14 cellular contexts compared by ENCODE assay signal in genomic region chr2:61460168-61460567, GRCh38. TPM values are rescaled to one million over a fixed set of nuclear protein-coding genes. Genes with fewer than 3 reads are reported as not detected.
A peak's percentile ranks its signal among the peaks of the same experiment; 100 is the strongest.
DNase-seq lines count a peak whose midpoint lies in the region; ATAC-seq and TF ChIP-seq lines count a peak whose summit lies in the region.
"Had no signal": no experiment of that assay in that cellular context is flagged by ENCODE, and none has a peak within 500 bp of the region (broad histone marks: within the 10 kb centered on the region; RNA-seq: fewer than 3 reads in every experiment).

No MANE protein-coding gene starts in this region.

- ATAC-seq in gastrocnemius medialis (peak; percentile 51 to 71), GM18520 (IDR thresholded peaks at IDR 0.05; ENCODE audit: unreplicated experiment) (no peak)
- ATAC-seq: stimulated activated memory B cell treated with anti-CD40 and anti-IgM and Interleukin-4, amounts not matched to agents 10 μg/mL and 1 μg/mL and 100 μg/mL, for 72 hours had no signal

- peak; percentile 90 for DNase-seq in GM23248
- DNase-seq in SK-N-SH = no peak
- DNase-seq in fibroblast of gingiva (ENCODE audit: low read depth) = peak; percentile 85
- no peak for DNase-seq in gastrocnemius medialis
- no peak for DNase-seq in DMS 273 (lab: John Stamatoyannopoulos, UW; ENCODE audit: unreplicated experiment)
- DNase-seq in esophagus squamous epithelium (lab: John Stamatoyannopoulos, UW) = no peak
- no peak for DNase-seq in activated T-helper 2 cell treated with anti-CD3 and anti-CD28 coated beads, Interferon-gamma antibody, Interleukin-2, Interleukin-4, amounts not matched to agents 10 μg/mL and 5 μg/mL and 100 μg/mL, durations not matched to agents 14 hours and 24 hours and 36 hours (ENCODE audit: low spot score)
- DNase-seq: activated gamma-delta T cell treated with Interleukin-2 at 50 U/mL for 16 hours, Karpas-422, midbrain, NCI-H69, T1000 had no signal

- TF ChIP-seq EP300 in SK-N-SH (IDR thresholded peaks at IDR 0.05; ENCODE audit: borderline replicate concordance in 1 of 2, low read depth in 1 of 2, low read length in 1 of 2) = peak in 1 of 2 experiments; percentile 14; a peak in 1 of 4 replicates

- H3K36me3 Mint-ChIP-seq in activated T-helper 2 cell treated with anti-CD3 and anti-CD28 coated beads, Interferon-gamma antibody, Interleukin-2, Interleukin-4, amounts not matched to agents 10 μg/mL and 5 μg/mL and 100 μg/mL, durations not matched to agents 14 hours and 24 hours and 36 hours (ENCODE audit: low read depth) = peaks cover 19% of the 10 kb centered on the region

- intact Hi-C loops in gastrocnemius medialis (cut with DNase I; ENCODE audit: low total_unique reads) = no loop called here
- intact Hi-C loops in esophagus squamous epithelium (cut with DNase I) = no loop called here
- intact Hi-C loops in activated T-helper 2 cell treated with anti-CD3 and anti-CD28 coated beads, Interferon-gamma antibody, Interleukin-2, Interleukin-4, amounts not matched to agents 10 μg/mL and 5 μg/mL and 100 μg/mL, durations not matched to agents 14 hours and 24 hours and 36 hours (cut with micrococcal nuclease) = no loop called here

- H3K9me3 ChIP-seq in GM23248 (ENCODE audit: low read depth) = no peaks in the 10 kb centered on the region
- no peaks in the 10 kb centered on the region for H3K9me3 ChIP-seq in SK-N-SH
- no peaks in the 10 kb centered on the region for H3K9me3 ChIP-seq in gastrocnemius medialis
- no peaks in the 10 kb centered on the region for H3K9me3 ChIP-seq in esophagus squamous epithelium

- no peaks in the 10 kb centered on the region for H3K36me3 ChIP-seq in GM23248 (ENCODE audit: low read depth)
- H3K36me3 ChIP-seq in SK-N-SH (replicated peaks in 1 of 2; ENCODE audit: control insufficient read depth in 1 of 2, insufficient read depth in 2 of 2, low read length in 1 of 2) = peaks cover 0 to 9% of the 10 kb centered on the region in 2 experiments
- H3K36me3 ChIP-seq in gastrocnemius medialis = no peaks in the 10 kb centered on the region
- H3K36me3 ChIP-seq in esophagus squamous epithelium = peaks cover 0 to 6% (median 0%) of the 10 kb centered on the region in 3 donors

- no peak for TF ChIP-seq POLR2A in gastrocnemius medialis (IDR thresholded peaks at IDR 0.05)
- no peak for TF ChIP-seq POLR2A in esophagus squamous epithelium (IDR thresholded peaks at IDR 0.05)

- no peak for TF ChIP-seq RAD21 in SK-N-SH (IDR thresholded peaks at IDR 0.05; ENCODE audit: low read length)

- no peaks in the 10 kb centered on the region for H3K9me3 Mint-ChIP-seq in activated T-helper 2 cell treated with anti-CD3 and anti-CD28 coated beads, Interferon-gamma antibody, Interleukin-2, Interleukin-4, amounts not matched to agents 10 μg/mL and 5 μg/mL and 100 μg/mL, durations not matched to agents 14 hours and 24 hours and 36 hours
- H3K9me3 Mint-ChIP-seq: stimulated activated memory B cell treated with anti-CD40 and anti-IgM and Interleukin-4, amounts not matched to agents 10 μg/mL and 1 μg/mL and 100 μg/mL, for 72 hours had no signal

- H3K9ac ChIP-seq in GM23248 (peak overlapping the region; percentile 52), SK-N-SH (no peak overlapping the region; the same call in 1 of the 2 replicates)

- H3K4me2 ChIP-seq in GM23248 (ENCODE audit: unreplicated experiment) (peak overlapping the region; percentile 39), SK-N-SH (peak overlapping the region; percentile 41)

- H3K4me3 Mint-ChIP-seq in activated T-helper 2 cell treated with anti-CD3 and anti-CD28 coated beads, Interferon-gamma antibody, Interleukin-2, Interleukin-4, amounts not matched to agents 10 μg/mL and 5 μg/mL and 100 μg/mL, durations not matched to agents 14 hours and 24 hours and 36 hours (ENCODE audit: low read depth) = no peak overlapping the region
- H3K4me3 Mint-ChIP-seq: stimulated activated memory B cell treated with anti-CD40 and anti-IgM and Interleukin-4, amounts not matched to agents 10 μg/mL and 1 μg/mL and 100 μg/mL, for 72 hours had no signal

- H3K9me2 ChIP-seq in GM23248 (ENCODE audit: insufficient read depth) = no peaks in the 10 kb centered on the region
- no peaks in the 10 kb centered on the region for H3K9me2 ChIP-seq in SK-N-SH

- 0 out of 2 replicates have a peak, but pooled peaks cover 10% of the 10 kb centered on the region for H3F3A ChIP-seq in GM23248 (ENCODE audit: insufficient read depth)
- peaks cover 21% of the 10 kb centered on the region for H3F3A ChIP-seq in SK-N-SH (replicated peaks; ENCODE audit: insufficient read depth)

- H3K27ac Mint-ChIP-seq in activated T-helper 2 cell treated with anti-CD3 and anti-CD28 coated beads, Interferon-gamma antibody, Interleukin-2, Interleukin-4, amounts not matched to agents 10 μg/mL and 5 μg/mL and 100 μg/mL, durations not matched to agents 14 hours and 24 hours and 36 hours = no peak overlapping the region
- H3K27ac Mint-ChIP-seq: stimulated activated memory B cell treated with anti-CD40 and anti-IgM and Interleukin-4, amounts not matched to agents 10 μg/mL and 1 μg/mL and 100 μg/mL, for 72 hours had no signal

- H2AFZ ChIP-seq in GM23248 = 0 out of 2 replicates have a peak overlapping the region, but pooled peaks have one; percentile 30
- H2AFZ ChIP-seq in SK-N-SH (ENCODE audit: low read depth) = 0 out of 2 replicates have a peak overlapping the region, but pooled peaks have one; percentile 12

- H3K27me3 ChIP-seq in GM23248 (replicated peaks; ENCODE audit: insufficient read depth) (no peaks in the 10 kb centered on the region), SK-N-SH (ENCODE audit: insufficient read depth) (no peaks in the 10 kb centered on the region), gastrocnemius medialis (no peaks in the 10 kb centered on the region), esophagus squamous epithelium (no peaks in the 10 kb centered on the region)

- H3K27ac ChIP-seq in GM23248 (peak overlapping the region; percentile 83), SK-N-SH (ENCODE audit: low read depth in 2 of 2, low read length in 1 of 2) (peak overlapping the region in 1 of 2 experiments; percentile 77; a peak in 2 of 4 replicates), gastrocnemius medialis (peak overlapping the region; percentile 35 to 80 (median 60)), esophagus squamous epithelium (peak overlapping the region in 2 of 4 donors; percentile 24 to 36)

- no peak overlapping the region for H3K4me3 ChIP-seq in GM23248
- no peak overlapping the region for H3K4me3 ChIP-seq in SK-N-SH (ENCODE audit: low read depth in 2 of 2, low read length in 1 of 2)
- no peak overlapping the region for H3K4me3 ChIP-seq in gastrocnemius medialis
- H3K4me3 ChIP-seq in esophagus squamous epithelium = no peak overlapping the region

- no peaks in the 10 kb centered on the region for H3K27me3 Mint-ChIP-seq in activated T-helper 2 cell treated with anti-CD3 and anti-CD28 coated beads, Interferon-gamma antibody, Interleukin-2, Interleukin-4, amounts not matched to agents 10 μg/mL and 5 μg/mL and 100 μg/mL, durations not matched to agents 14 hours and 24 hours and 36 hours (ENCODE audit: low read depth)
- H3K27me3 Mint-ChIP-seq: stimulated activated memory B cell treated with anti-CD40 and anti-IgM and Interleukin-4, amounts not matched to agents 10 μg/mL and 1 μg/mL and 100 μg/mL, for 72 hours had no signal

- H4K20me1 ChIP-seq in GM23248 (ENCODE audit: insufficient read depth) (peaks cover 8% of the 10 kb centered on the region; the same call in 1 of the 2 replicates), SK-N-SH (ENCODE audit: insufficient read depth) (peaks cover 67% of the 10 kb centered on the region)

- no peak for TF ChIP-seq CTCF in SK-N-SH (IDR thresholded peaks at IDR 0.05)
- no peak for TF ChIP-seq CTCF in gastrocnemius medialis (IDR thresholded peaks at IDR 0.05 in 4 of 5, conservative IDR thresholded peaks at IDR 0.05 in 1 of 5)
- TF ChIP-seq CTCF in esophagus squamous epithelium (IDR thresholded peaks at IDR 0.05) = no peak

- CTCF ChIA-PET in SK-N-SH (lab: Yijun Ruan, JAX) = no interaction called here

- POLR2A ChIA-PET in SK-N-SH (lab: Yijun Ruan, JAX) = no interaction called here

- H3K4me1 ChIP-seq in GM23248 (ENCODE audit: insufficient read depth) (peaks cover 16% of the 10 kb centered on the region), SK-N-SH (ENCODE audit: control insufficient read depth in 1 of 2, insufficient read depth in 2 of 2, low read depth in 1 of 2, low read length in 1 of 2) (peaks cover 0 to 18% of the 10 kb centered on the region in 2 experiments; a peak in 1 of 4 replicates), gastrocnemius medialis (peaks cover 44 to 58% of the 10 kb centered on the region in 2 donors), esophagus squamous epithelium (peaks cover 0 to 78% (median 15%) of the 10 kb centered on the region in 3 donors)

- in situ Hi-C loops in GM23248 (cut with MboI) = no loop called here
- in situ Hi-C loops in gastrocnemius medialis (cut with MboI; ENCODE audit: low sequenced_read_pairs in 4 of 4) = no loop called here

- H3K79me2 ChIP-seq in GM23248 (ENCODE audit: insufficient read depth) = peaks cover 100% of the 10 kb centered on the region
- peaks cover 100% of the 10 kb centered on the region for H3K79me2 ChIP-seq in SK-N-SH (ENCODE audit: insufficient read depth)

- H3K4me1 Mint-ChIP-seq in activated T-helper 2 cell treated with anti-CD3 and anti-CD28 coated beads, Interferon-gamma antibody, Interleukin-2, Interleukin-4, amounts not matched to agents 10 μg/mL and 5 μg/mL and 100 μg/mL, durations not matched to agents 14 hours and 24 hours and 36 hours (ENCODE audit: low read depth) = peaks cover 33% of the 10 kb centered on the region

- WGBS in GM23248 (ENCODE audit: low coverage in 1 of 2, low lambda C conversion rate in 2 of 2, missing lambda C conversion rate in 2 of 2), 2 experiments = 14% methylated on average over 4 of the region's 4 CpGs
- WGBS in SK-N-SH (ENCODE audit: low lambda C conversion rate) = 18% methylated on average over 4 of the region's 4 CpGs
- 38 to 44% methylated on average over 4 of the region's 4 CpGs for WGBS in esophagus squamous epithelium, 2 donors

TF ChIP-seq in SK-N-SH, 30 proteins besides CTCF, POLR2A, EP300 and RAD21 (continues in another document):
- TF ChIP-seq SMC3 (IDR thresholded peaks at IDR 0.05; ENCODE audit: low read depth, low read length) = no peak

RNA-seq across cellular contexts. Expression of gene USP34, which starts 10.7 kb away (rescaled TPM):
- 77.6 and 90.5 TPM in 2 replicates for total RNA-seq in GM23248 (2014; rRNA removed; shearing (Covaris generic))
- polyA plus RNA-seq in GM23248 (2016; fragmentation: Nextera tagmentation; extraction: Ambion mirVana) = 27.1 and 34.5 TPM in 2 replicates
- 31.4 and 40.5 TPM in 2 replicates for polyA plus RNA-seq in SK-N-SH (2012; rRNA removed)
- 35.3 and 43.2 TPM in 2 replicates for polyA plus RNA-seq in SK-N-SH (2012; cell fraction: cytosol; rRNA removed)
- 61.1 and 110 TPM in 2 replicates for polyA plus RNA-seq in SK-N-SH (2012; cell fraction: nucleus; rRNA removed)
- total RNA-seq in gastrocnemius medialis = 100 to 1,000 TPM in 1 of 4 donors, 10 to 100 TPM in 3; 64.5 to 150 (median 76.3) TPM
- total RNA-seq in esophagus squamous epithelium = 100 to 1,000 TPM in 2 of 4 donors, 10 to 100 TPM in 2; 49.5 to 129 (median 84.9) TPM
- 87.4 and 89.3 TPM in 2 replicates for total RNA-seq in activated T-helper 2 cell treated with anti-CD3 and anti-CD28 coated beads, Interferon-gamma antibody, Interleukin-2, Interleukin-4, amounts not matched to agents 10 μg/mL and 5 μg/mL and 100 μg/mL, durations not matched to agents 14 hours and 24 hours and 36 hours

Comparison
In these comparisons a context has a peak if more than half of its experiments do, and no peak if none do; other contexts are left out.
1. DNase-seq: peak in GM23248 (single experiment) and fibroblast of gingiva (single experiment); none in SK-N-SH (single experiment), gastrocnemius medialis (0 of 2), DMS 273 (single experiment), esophagus squamous epithelium (single experiment) and activated T-helper 2 cell treated with anti-CD3 and anti-CD28 coated beads, Interferon-gamma antibody, Interleukin-2, Interleukin-4, amounts not matched to agents 10 μg/mL and 5 μg/mL and 100 μg/mL, durations not matched to agents 14 hours and 24 hours and 36 hours (single experiment).